Comparison of ENCODE assay signal across 8 cellular contexts in genomic region chr10:50552771-50553535, GRCh38.
DNase-seq lines count a peak whose midpoint lies in the region; ATAC-seq, FAIRE-seq and TF ChIP-seq lines count a peak whose summit lies in the region.

No MANE protein-coding gene starts in this region.

- H3K27ac Mint-ChIP-seq in nephron progenitor cell: no peak overlapping the region

- H3K4me2 ChIP-seq in Loucy (ENCODE audit: low read depth, low read length, poor library complexity, severe bottlenecking): no peak overlapping the region

- DNase-seq in AG09309 (ENCODE audit: low read depth) (no peak), bronchial epithelial cell (ENCODE audit: low read depth) (peak; percentile 27), nephron progenitor cell (peak; percentile 65), DMS114 treated with DMSO at 0.1 percent for 48 hours (lab: John Stamatoyannopoulos, UW; ENCODE audit: unreplicated experiment) (no peak), COLO668 (lab: John Stamatoyannopoulos, UW; ENCODE audit: unreplicated experiment) (no peak)

- H3K4me3 ChIP-seq in AG09309 (ENCODE audit: control insufficient read depth, low read depth, low read length) (no peak overlapping the region), Loucy (ENCODE audit: low read length, poor library complexity, severe bottlenecking) (no peak overlapping the region), bronchial epithelial cell (ENCODE audit: low read depth, low read length) (no peak overlapping the region)

- no peaks in the 10 kb centered on the region for H3K9me3 ChIP-seq in Loucy (ENCODE audit: insufficient read depth, low read depth, low read length)

- no peaks in the 10 kb centered on the region for H3K27me3 ChIP-seq in Loucy (ENCODE audit: insufficient read depth, low read length, poor library complexity, severe bottlenecking)
- no peaks in the 10 kb centered on the region for H3K27me3 ChIP-seq in bronchial epithelial cell (ENCODE audit: control insufficient read depth, insufficient read depth, low read length)

- TF ChIP-seq CTCF in AG09309 (IDR thresholded peaks at IDR 0.05; ENCODE audit: control insufficient read depth, insufficient read depth, low read depth, low read length, missing control alignments) (peak; percentile 52), Loucy (conservative IDR thresholded peaks at IDR 0.05; ENCODE audit: low read length) (peak; percentile 60), bronchial epithelial cell (IDR thresholded peaks at IDR 0.05; ENCODE audit: insufficient read depth, low read length, severe bottlenecking) (peak; percentile 52), nephron progenitor cell (IDR thresholded peaks at IDR 0.05) (no peak)

- no peaks in the 10 kb centered on the region for H4K20me1 ChIP-seq in Loucy (ENCODE audit: insufficient read depth, low read length, poor library complexity, severe bottlenecking)

- no peak overlapping the region for H3K4me3 Mint-ChIP-seq in nephron progenitor cell

- H3K36me3 ChIP-seq in Loucy (ENCODE audit: insufficient read depth, low read length) (no peaks in the 10 kb centered on the region), bronchial epithelial cell (ENCODE audit: control insufficient read depth, insufficient read depth, low read length) (no peaks in the 10 kb centered on the region)

- no peaks in the 10 kb centered on the region for H3F3A ChIP-seq in Loucy (ENCODE audit: low read depth)

- no peaks in the 10 kb centered on the region for H3K79me2 ChIP-seq in Loucy (ENCODE audit: insufficient read depth, low read length)

- H3K9me3 Mint-ChIP-seq in nephron progenitor cell: peaks cover 16% of the 10 kb centered on the region

- peak; percentile 28 for FAIRE-seq in bronchial epithelial cell (lab: Jason Lieb, UNC)

- H3K27me3 Mint-ChIP-seq in nephron progenitor cell (ENCODE audit: low read depth, poor library complexity): no peaks in the 10 kb centered on the region

- H2AFZ ChIP-seq in Loucy (ENCODE audit: low read length): no peak overlapping the region

- no peak overlapping the region for H3K9ac ChIP-seq in Loucy (ENCODE audit: low read depth, low read length, poor library complexity, severe bottlenecking)

- peak; percentile 61 for ATAC-seq in GM18511 (IDR thresholded peaks at IDR 0.05; ENCODE audit: unreplicated experiment)
- no peak for ATAC-seq in HG02588 (IDR thresholded peaks at IDR 0.05; ENCODE audit: unreplicated experiment)

- H3K36me3 Mint-ChIP-seq in nephron progenitor cell (ENCODE audit: low read depth): peaks cover 12% of the 10 kb centered on the region

- H3K4me1 Mint-ChIP-seq in nephron progenitor cell: peaks cover 39% of the 10 kb centered on the region

- no peaks in the 10 kb centered on the region for H3K4me1 ChIP-seq in Loucy (ENCODE audit: insufficient read depth, low read length, poor library complexity, severe bottlenecking)

- H3K9me2 ChIP-seq in Loucy (replicated peaks; ENCODE audit: low read depth, low read length): no peaks in the 10 kb centered on the region

Comparison
In these comparisons a context has a peak if more than half of its experiments do, and no peak if none do; other contexts are left out.
1. DNase-seq: peak in bronchial epithelial cell (single experiment) and nephron progenitor cell (single experiment); none in AG09309 (single experiment), DMS114 treated with DMSO at 0.1 percent for 48 hours (single experiment) and COLO668 (single experiment).